Comparison of ENCODE assay signal across 8 cellular contexts in genomic region chr9:88651682-88652633, GRCh38.
DNase-seq lines count a peak whose midpoint lies in the region; ATAC-seq and TF ChIP-seq lines count a peak whose summit lies in the region.

No MANE protein-coding gene starts in this region.

- ATAC-seq in SK-N-SH treated with all-trans-retinoic acid at 6 μM for 48 hours (peak; percentile 96), gastroesophageal sphincter (peak; percentile 94)

- CTCF ChIA-PET in BJ (lab: Yijun Ruan, JAX), result interaction anchor here (0.9 to 1.5 kb wide), 3 partner anchors 73 to 93 kb away, joined by 3 read pairs; no protein-coding TSS in a partner anchor

- peak overlapping the region in 3 of 4 donors; percentile 55 to 70 (median 55) for H3K27ac ChIP-seq in gastroesophageal sphincter

- H3K36me3 ChIP-seq in BJ (ENCODE audit: control insufficient read depth, insufficient read depth, low read length) (no peaks in the 10 kb centered on the region), gastroesophageal sphincter (no peaks in the 10 kb centered on the region)

- WGBS in gastroesophageal sphincter (ENCODE audit: low coverage in 1 of 2), 2 donors, result 37 to 43% methylated on average over 8 to 10 of the region's 10 CpGs

- H3K4me1 ChIP-seq in gastroesophageal sphincter, result peaks cover 0 to 33% (median 8%) of the 10 kb centered on the region in 3 donors

- H3K4me3 ChIP-seq in BJ (ENCODE audit: low read depth, low read length) (no peak overlapping the region), gastroesophageal sphincter (no peak overlapping the region)

- no peaks in the 10 kb centered on the region for H3K27me3 ChIP-seq in BJ (ENCODE audit: control insufficient read depth, insufficient read depth, low read length)
- no peaks in the 10 kb centered on the region for H3K27me3 ChIP-seq in gastroesophageal sphincter

- POLR2A ChIA-PET in BJ (lab: Charles Lee), result no interaction called here

- no peaks in the 10 kb centered on the region for H3K9me3 ChIP-seq in gastroesophageal sphincter

- DNase-seq in BJ (ENCODE audit: low read depth) (peak; percentile 95), pons (ENCODE audit: low spot score) (peak; percentile 45), COR-L47 (lab: John Stamatoyannopoulos, UW) (no peak), NCI-H1694 treated with DMSO at 0.1 percent for 48 hours (lab: John Stamatoyannopoulos, UW) (no peak), NCI-H187 treated with DMSO at 0.1 percent for 48 hours (lab: John Stamatoyannopoulos, UW) (no peak)
- no peak for DNase-seq in activated CD4-positive, alpha-beta T cell treated with anti-CD3 and anti-CD28 coated beads for 1 hour

- TF ChIP-seq POLR2A in gastroesophageal sphincter (IDR thresholded peaks at IDR 0.05), result no peak

- TF ChIP-seq CTCF in BJ (IDR thresholded peaks at IDR 0.05; ENCODE audit: insufficient read depth, low read depth, low read length), result peak; percentile 51
- TF ChIP-seq CTCF in gastroesophageal sphincter (IDR thresholded peaks at IDR 0.05), result peak in 1 of 4 experiments; percentile 24

- TF ChIP-seq EP300 in gastroesophageal sphincter (IDR thresholded peaks at IDR 0.05), result no peak

TF ChIP-seq in SK-N-SH treated with all-trans-retinoic acid at 6 μM for 48 hours, 23 proteins besides CTCF, POLR2A, EP300 and RAD21:
- TF ChIP-seq GLIS3 (CRISPR knock-in tag; IDR thresholded peaks at IDR 0.05) (no peak), OSR1 (CRISPR knock-in tag; IDR thresholded peaks at IDR 0.05) (no peak), ESRRG (CRISPR knock-in tag; IDR thresholded peaks at IDR 0.05) (no peak), TSHZ2 (CRISPR knock-in tag; IDR thresholded peaks at IDR 0.05) (no peak), TOX (CRISPR knock-in tag; IDR thresholded peaks at IDR 0.05; ENCODE audit: borderline replicate concordance) (no peak), PPARA (CRISPR knock-in tag; IDR thresholded peaks at IDR 0.05; ENCODE audit: borderline replicate concordance) (no peak), POU6F1 (CRISPR knock-in tag; IDR thresholded peaks at IDR 0.05; ENCODE audit: borderline replicate concordance, low read depth) (no peak)

Comparison
In these comparisons a context has a peak if more than half of its experiments do, and no peak if none do; other contexts are left out.
1. DNase-seq: peak in BJ (single experiment) and pons (single experiment); none in activated CD4-positive, alpha-beta T cell treated with anti-CD3 and anti-CD28 coated beads for 1 hour (single experiment), COR-L47 (single experiment), NCI-H1694 treated with DMSO at 0.1 percent for 48 hours (single experiment) and NCI-H187 treated with DMSO at 0.1 percent for 48 hours (single experiment).